Comparison of ENCODE assay signal across 1 cellular context in the genomic region with DNA sequence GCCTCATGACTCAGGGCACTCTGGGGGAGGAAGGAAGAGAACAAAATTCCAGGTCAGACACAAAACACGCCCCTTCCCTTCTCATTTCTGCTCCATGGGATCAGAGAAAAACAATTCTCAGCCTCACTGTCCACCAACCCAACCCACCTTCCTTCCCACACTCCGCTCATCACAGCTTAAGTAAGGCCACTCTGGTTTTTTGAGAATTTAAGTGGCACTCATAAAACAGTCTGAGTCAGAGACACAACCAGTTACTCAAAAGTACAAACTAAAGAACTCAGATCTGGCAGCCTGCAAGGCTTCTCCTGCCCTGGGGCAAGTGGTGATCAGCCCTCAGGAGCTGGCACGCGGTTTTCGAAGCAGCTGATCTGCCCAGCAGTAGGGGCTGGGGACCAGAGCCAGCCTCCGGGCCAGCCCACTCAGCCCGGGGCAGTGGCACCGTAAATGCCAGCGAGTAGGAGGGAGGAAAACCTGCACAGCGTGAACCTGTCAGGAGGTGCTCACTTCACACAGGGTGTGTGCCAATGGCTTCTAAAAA.
TF ChIP-seq lines count a peak whose summit lies in the region.

No MANE protein-coding gene starts in this region.

TF ChIP-seq in IMR-90, 13 proteins besides CTCF, POLR2A, EP300 and RAD21 (continued from another document):
- TF ChIP-seq, protein P1, sequence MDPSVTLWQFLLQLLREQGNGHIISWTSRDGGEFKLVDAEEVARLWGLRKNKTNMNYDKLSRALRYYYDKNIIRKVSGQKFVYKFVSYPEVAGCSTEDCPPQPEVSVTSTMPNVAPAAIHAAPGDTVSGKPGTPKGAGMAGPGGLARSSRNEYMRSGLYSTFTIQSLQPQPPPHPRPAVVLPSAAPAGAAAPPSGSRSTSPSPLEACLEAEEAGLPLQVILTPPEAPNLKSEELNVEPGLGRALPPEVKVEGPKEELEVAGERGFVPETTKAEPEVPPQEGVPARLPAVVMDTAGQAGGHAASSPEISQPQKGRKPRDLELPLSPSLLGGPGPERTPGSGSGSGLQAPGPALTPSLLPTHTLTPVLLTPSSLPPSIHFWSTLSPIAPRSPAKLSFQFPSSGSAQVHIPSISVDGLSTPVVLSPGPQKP (IDR thresholded peaks at IDR 0.05; ENCODE audit: borderline replicate concordance, low read depth, low read length), result no peak
TF ChIP-seq in IMR-90: peak in this region for 0.
